ENCODE assay signal across 8 cellular contexts in genomic region chr14:63745858-63746425, GRCh38. TPM values are rescaled to one million over a fixed set of nuclear protein-coding genes. Genes with fewer than 3 reads are reported as not detected.
DNase-seq lines count a peak whose midpoint lies in the region; ATAC-seq lines count a peak whose summit lies in the region.

No MANE protein-coding gene starts in this region.

- peak; percentile 16 for DNase-seq in activated naive CD4-positive, alpha-beta T cell treated with anti-CD3 and anti-CD28 coated beads for 36 hours
- DNase-seq in activated naive CD4-positive, alpha-beta T cell (lab: John Stamatoyannopoulos, UW) = no peak
- DNase-seq in activated CD4-positive, alpha-beta memory T cell treated with anti-CD3 and anti-CD28 coated beads, Interleukin-2, amount 10 ng/mL, durations not matched to agents 7 days and 5 days = peak; percentile 33
- DNase-seq in COR-L47 (lab: John Stamatoyannopoulos, UW) (no peak), NCI-H82 treated with DMSO at 0.1 percent for 48 hours (lab: John Stamatoyannopoulos, UW; ENCODE audit: unreplicated experiment) (no peak)
- no peak for DNase-seq in effector CD4-positive, alpha-beta T cell

- no peaks in the 10 kb centered on the region for H3K9me3 Mint-ChIP-seq in activated naive CD4-positive, alpha-beta T cell treated with anti-CD3 and anti-CD28 coated beads for 36 hours
- H3K9me3 Mint-ChIP-seq in activated CD4-positive, alpha-beta memory T cell treated with anti-CD3 and anti-CD28 coated beads, Interleukin-2, amount 10 ng/mL, durations not matched to agents 7 days and 5 days = no peaks in the 10 kb centered on the region

- H3K27ac Mint-ChIP-seq in activated naive CD4-positive, alpha-beta T cell treated with anti-CD3 and anti-CD28 coated beads for 36 hours = no peak overlapping the region
- H3K27ac Mint-ChIP-seq in activated CD4-positive, alpha-beta memory T cell treated with anti-CD3 and anti-CD28 coated beads, Interleukin-2, amount 10 ng/mL, durations not matched to agents 7 days and 5 days = no peak overlapping the region

- POLR2A ChIA-PET in activated CD4-positive, alpha-beta memory T cell treated with anti-CD3 and anti-CD28 coated beads, Interleukin-2, amount 10 ng/mL, durations not matched to agents 7 days and 5 days (lab: Charles Lee) = interaction anchor here (0.7 to 0.9 kb wide), 2 partner anchors 8 to 20 kb away, joined by 3 read pairs; no protein-coding TSS in a partner anchor

- H3K27me3 Mint-ChIP-seq in activated naive CD4-positive, alpha-beta T cell treated with anti-CD3 and anti-CD28 coated beads for 36 hours (ENCODE audit: low read depth) = no peaks in the 10 kb centered on the region
- H3K27me3 Mint-ChIP-seq in activated CD4-positive, alpha-beta memory T cell treated with anti-CD3 and anti-CD28 coated beads, Interleukin-2, amount 10 ng/mL, durations not matched to agents 7 days and 5 days = no peaks in the 10 kb centered on the region

- H3K4me3 Mint-ChIP-seq in activated naive CD4-positive, alpha-beta T cell treated with anti-CD3 and anti-CD28 coated beads for 36 hours = no peak overlapping the region
- no peak overlapping the region for H3K4me3 Mint-ChIP-seq in activated CD4-positive, alpha-beta memory T cell treated with anti-CD3 and anti-CD28 coated beads, Interleukin-2, amount 10 ng/mL, durations not matched to agents 7 days and 5 days

- intact Hi-C loops in activated naive CD4-positive, alpha-beta T cell treated with anti-CD3 and anti-CD28 coated beads for 36 hours (cut with micrococcal nuclease) = no loop called here

- ATAC-seq in HG03159 (IDR thresholded peaks at IDR 0.05; ENCODE audit: unreplicated experiment) (peak; percentile 76), HG03045 (IDR thresholded peaks at IDR 0.05; ENCODE audit: unreplicated experiment) (no peak)

- CTCF ChIA-PET in activated naive CD4-positive, alpha-beta T cell treated with anti-CD3 and anti-CD28 coated beads for 36 hours (lab: Charles Lee) = interaction anchor here (0.6 to 1.8 kb wide), 2 partner anchors 24 to 145 kb away, joined by 3 to 6 read pairs; no protein-coding TSS in a partner anchor
- CTCF ChIA-PET in activated CD4-positive, alpha-beta memory T cell treated with anti-CD3 and anti-CD28 coated beads, Interleukin-2, amount 10 ng/mL, durations not matched to agents 7 days and 5 days (lab: Charles Lee) = interaction anchor here (2.2 kb wide), 1 partner anchor 18 kb away, joined by 8 read pairs; the partner anchor contains the start of gene SGPP1

- H3K36me3 Mint-ChIP-seq in activated naive CD4-positive, alpha-beta T cell treated with anti-CD3 and anti-CD28 coated beads for 36 hours (ENCODE audit: low read depth) = no peaks in the 10 kb centered on the region
- H3K36me3 Mint-ChIP-seq in activated CD4-positive, alpha-beta memory T cell treated with anti-CD3 and anti-CD28 coated beads, Interleukin-2, amount 10 ng/mL, durations not matched to agents 7 days and 5 days (ENCODE audit: low read depth) = no peaks in the 10 kb centered on the region

- peaks cover 11% of the 10 kb centered on the region for H3K4me1 Mint-ChIP-seq in activated naive CD4-positive, alpha-beta T cell treated with anti-CD3 and anti-CD28 coated beads for 36 hours (ENCODE audit: low read depth)
- peaks cover 17% of the 10 kb centered on the region for H3K4me1 Mint-ChIP-seq in activated CD4-positive, alpha-beta memory T cell treated with anti-CD3 and anti-CD28 coated beads, Interleukin-2, amount 10 ng/mL, durations not matched to agents 7 days and 5 days

RNA-seq across cellular contexts. Expression of gene SGPP1, which starts 18.1 kb away (rescaled TPM):
- 10 to 100 TPM; 10.1 to 10.6 TPM for total RNA-seq in activated naive CD4-positive, alpha-beta T cell treated with anti-CD3 and anti-CD28 coated beads for 36 hours
- 10 to 100 TPM; 19.3 to 20.6 TPM for total RNA-seq in activated CD4-positive, alpha-beta memory T cell treated with anti-CD3 and anti-CD28 coated beads, Interleukin-2, amount 10 ng/mL, durations not matched to agents 7 days and 5 days

Comparison
In these comparisons a context has a peak if more than half of its experiments do, and no peak if none do; other contexts are left out.
1. DNase-seq: peak in activated naive CD4-positive, alpha-beta T cell treated with anti-CD3 and anti-CD28 coated beads for 36 hours (single experiment) and activated CD4-positive, alpha-beta memory T cell treated with anti-CD3 and anti-CD28 coated beads, Interleukin-2, amount 10 ng/mL, durations not matched to agents 7 days and 5 days (single experiment); none in activated naive CD4-positive, alpha-beta T cell (0 of 4), COR-L47 (single experiment), effector CD4-positive, alpha-beta T cell (single experiment) and NCI-H82 treated with DMSO at 0.1 percent for 48 hours (single experiment).